Comparison of ENCODE assay signal across 1 cellular context in the genomic region with DNA sequence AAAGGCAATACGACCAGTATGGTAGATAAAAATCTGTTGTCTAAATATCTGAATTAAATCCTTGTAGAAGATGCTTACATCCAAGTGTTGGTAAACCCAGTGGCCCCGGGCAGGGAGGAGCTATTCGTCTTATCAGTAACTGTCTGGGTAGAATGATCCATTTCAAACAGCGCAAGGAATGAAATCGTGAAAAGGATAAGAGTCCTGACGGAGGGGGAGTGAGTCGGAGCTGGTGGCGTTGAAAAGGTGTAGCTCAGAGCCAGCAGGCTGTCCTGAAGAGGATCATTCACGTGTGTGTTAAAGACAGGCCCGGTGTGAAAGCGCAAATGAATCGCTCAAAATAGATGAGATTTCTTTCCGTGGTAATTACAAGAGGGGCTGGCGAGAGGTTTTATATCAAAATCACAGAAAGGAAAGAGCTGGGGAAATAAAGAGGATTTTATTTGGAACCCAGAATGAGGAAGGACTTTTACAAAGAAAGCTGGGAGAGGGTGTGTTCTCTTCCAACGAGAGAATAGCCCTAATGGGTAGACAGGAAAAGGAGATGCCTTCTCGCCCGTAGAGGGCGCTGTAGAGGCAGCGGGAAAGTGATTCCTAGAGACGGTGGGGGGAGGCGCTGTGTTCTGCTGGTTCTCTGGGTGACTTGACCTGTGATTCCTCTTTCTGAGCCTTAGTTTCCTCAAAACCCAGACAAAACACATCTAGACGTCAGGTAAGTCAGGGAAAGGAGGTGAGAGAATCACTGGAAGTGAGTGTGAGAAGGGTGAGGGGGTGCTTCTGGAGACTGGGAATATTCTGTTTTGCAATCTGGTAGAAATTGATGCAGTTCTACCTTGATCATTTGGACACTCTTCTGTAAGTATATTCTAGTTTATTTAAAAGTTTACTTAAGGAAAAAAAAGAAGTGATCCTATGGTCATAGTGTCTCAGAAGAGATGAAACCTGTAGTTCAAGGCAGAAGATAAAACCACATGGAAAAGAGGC.
TF ChIP-seq lines count a peak whose summit lies in the region.

No MANE protein-coding gene starts in this region.

TF ChIP-seq in Ishikawa, 13 proteins besides CTCF, POLR2A, EP300 and RAD21:
- TF ChIP-seq, protein P1, sequence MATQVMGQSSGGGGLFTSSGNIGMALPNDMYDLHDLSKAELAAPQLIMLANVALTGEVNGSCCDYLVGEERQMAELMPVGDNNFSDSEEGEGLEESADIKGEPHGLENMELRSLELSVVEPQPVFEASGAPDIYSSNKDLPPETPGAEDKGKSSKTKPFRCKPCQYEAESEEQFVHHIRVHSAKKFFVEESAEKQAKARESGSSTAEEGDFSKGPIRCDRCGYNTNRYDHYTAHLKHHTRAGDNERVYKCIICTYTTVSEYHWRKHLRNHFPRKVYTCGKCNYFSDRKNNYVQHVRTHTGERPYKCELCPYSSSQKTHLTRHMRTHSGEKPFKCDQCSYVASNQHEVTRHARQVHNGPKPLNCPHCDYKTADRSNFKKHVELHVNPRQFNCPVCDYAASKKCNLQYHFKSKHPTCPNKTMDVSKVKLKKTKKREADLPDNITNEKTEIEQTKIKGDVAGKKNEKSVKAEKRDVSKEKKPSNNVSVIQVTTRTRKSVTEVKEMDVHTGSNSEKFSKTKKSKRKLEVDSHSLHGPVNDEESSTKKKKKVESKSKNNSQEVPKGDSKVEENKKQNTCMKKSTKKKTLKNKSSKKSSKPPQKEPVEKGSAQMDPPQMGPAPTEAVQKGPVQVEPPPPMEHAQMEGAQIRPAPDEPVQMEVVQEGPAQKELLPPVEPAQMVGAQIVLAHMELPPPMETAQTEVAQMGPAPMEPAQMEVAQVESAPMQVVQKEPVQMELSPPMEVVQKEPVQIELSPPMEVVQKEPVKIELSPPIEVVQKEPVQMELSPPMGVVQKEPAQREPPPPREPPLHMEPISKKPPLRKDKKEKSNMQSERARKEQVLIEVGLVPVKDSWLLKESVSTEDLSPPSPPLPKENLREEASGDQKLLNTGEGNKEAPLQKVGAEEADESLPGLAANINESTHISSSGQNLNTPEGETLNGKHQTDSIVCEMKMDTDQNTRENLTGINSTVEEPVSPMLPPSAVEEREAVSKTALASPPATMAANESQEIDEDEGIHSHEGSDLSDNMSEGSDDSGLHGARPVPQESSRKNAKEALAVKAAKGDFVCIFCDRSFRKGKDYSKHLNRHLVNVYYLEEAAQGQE (IDR thresholded peaks at IDR 0.05; ENCODE audit: low read depth): no peak
- no peak for TF ChIP-seq YY1 (IDR thresholded peaks at IDR 0.05; ENCODE audit: low read depth)
- TF ChIP-seq USF1 (IDR thresholded peaks at IDR 0.05): no peak
- TF ChIP-seq NFIC (IDR thresholded peaks at IDR 0.05): no peak
- no peak for TF ChIP-seq TEAD4 (IDR thresholded peaks at IDR 0.05)
- TF ChIP-seq ZBTB7A (IDR thresholded peaks at IDR 0.05; ENCODE audit: low read depth): no peak
- no peak for TF ChIP-seq TAF1 (IDR thresholded peaks at IDR 0.05; ENCODE audit: low read depth)
- TF ChIP-seq CEBPB (IDR thresholded peaks at IDR 0.05): no peak
- TF ChIP-seq TCF12 (IDR thresholded peaks at IDR 0.05; ENCODE audit: low read depth): no peak
- TF ChIP-seq EGR1 (IDR thresholded peaks at IDR 0.05): no peak
- TF ChIP-seq CREB1 (IDR thresholded peaks at IDR 0.05; ENCODE audit: low read depth): no peak
TF ChIP-seq in Ishikawa: peak in this region for 0.
